In the genomic region with DNA sequence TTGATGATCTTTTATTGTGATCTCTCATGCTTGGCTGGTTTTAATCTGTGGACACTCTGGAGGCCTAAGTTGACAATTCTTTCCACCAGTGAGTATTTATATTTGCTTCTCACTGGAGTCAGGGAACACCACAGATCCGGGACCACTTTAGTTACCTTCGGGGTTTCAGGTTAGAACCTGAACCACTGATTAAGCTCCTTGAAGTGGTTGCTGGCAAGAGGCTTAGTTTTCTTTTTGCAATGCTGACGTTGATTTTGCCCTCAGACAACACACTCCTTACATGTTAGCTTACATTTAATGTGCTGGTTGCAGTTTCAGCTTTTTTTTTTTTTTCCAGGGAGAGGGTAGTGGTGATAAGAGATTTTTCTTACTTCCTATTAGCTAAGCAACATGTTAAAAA, we compare ENCODE assay signal across 28 cellular contexts.
"Had no signal": no experiment of that assay in that cellular context is flagged by ENCODE, and none has a peak within 500 bp of the region (broad histone marks: within the 10 kb centered on the region; RNA-seq: fewer than 3 reads in every experiment).

No MANE protein-coding gene starts in this region.

- H3K4me2 ChIP-seq: neural progenitor cell, smooth muscle cell had no signal

- H3K27ac Mint-ChIP-seq: dendritic cell treated with granulocyte-macrophage colony-stimulating factor and Interleukin-4, amounts not matched to agents 40 ng/mL and 50 ng/mL, for 4 days; endodermal cell; naive thymus-derived CD4-positive, alpha-beta T cell; nephron; neural progenitor cell; progenitor cell of endocrine pancreas; type B pancreatic cell had no signal

- H3K36me3 ChIP-seq: colonic mucosa, gastrocnemius medialis, neural progenitor cell, right lobe of liver, stomach, tibial artery had no signal

- H3K27ac ChIP-seq: colonic mucosa, epithelial cell of prostate, gastrocnemius medialis, neural progenitor cell, parathyroid adenoma, right lobe of liver, stomach, tibial artery had no signal

- H3K79me2 ChIP-seq: parathyroid adenoma had no signal

- H3K36me3 Mint-ChIP-seq: naive thymus-derived CD4-positive, alpha-beta T cell; neural progenitor cell; type B pancreatic cell had no signal

- H3K4me1 Mint-ChIP-seq: endodermal cell; naive thymus-derived CD4-positive, alpha-beta T cell; nephron had no signal

- H3K4me1 ChIP-seq: colonic mucosa, gastrocnemius medialis, neural progenitor cell, parathyroid adenoma, right lobe of liver, stomach, tibial artery had no signal

- H3K4me3 ChIP-seq: colonic mucosa, gastrocnemius medialis, neural progenitor cell, right lobe of liver, smooth muscle cell, stomach, tibial artery had no signal

- ATAC-seq: esophagus mucosa; gastrocnemius medialis; left lobe of liver; naive thymus-derived CD4-positive, alpha-beta T cell; right lobe of liver had no signal

- DNase-seq: colonic mucosa; effector CD8-positive, alpha-beta T cell; endodermal cell; foreskin fibroblast; gastrocnemius medialis; head of caudate nucleus; kidney; mesendoderm; midbrain; naive thymus-derived CD4-positive, alpha-beta T cell; right lobe of liver; stimulated activated CD4-positive, alpha-beta T cell treated with anti-CD3 and anti-CD28 coated beads, Interleukin-12 subunit alpha, Interleukin-12 subunit beta, amount 100 ng/mL, for 4 hours; stimulated activated CD4-positive, alpha-beta T cell treated with anti-CD3 and anti-CD28 coated beads, Interleukin-1b, Interleukin-23, amount 100 ng/mL, for 48 hours; stimulated activated CD4-positive, alpha-beta T cell treated with anti-CD3 and anti-CD28 coated beads, Interleukin-4, amount 100 ng/mL, for 1 hour; stimulated activated CD8-positive, alpha-beta memory T cell treated with anti-CD3 and anti-CD28 coated beads, Interleukin-4, amount 100 ng/mL, for 48 hours; stimulated activated naive CD4-positive, alpha-beta T cell treated with Interleukin-2 at 50 U/mL for 16 hours; stomach; tibial artery had no signal

- H3K4me3 Mint-ChIP-seq: dendritic cell treated with granulocyte-macrophage colony-stimulating factor and Interleukin-4, amounts not matched to agents 40 ng/mL and 50 ng/mL, for 4 days; endodermal cell; naive thymus-derived CD4-positive, alpha-beta T cell; nephron; neural progenitor cell; type B pancreatic cell had no signal

- H2AFZ ChIP-seq: neural progenitor cell, parathyroid adenoma had no signal

- H3K9ac ChIP-seq: neural progenitor cell, parathyroid adenoma had no signal

- H3K27me3 Mint-ChIP-seq: dendritic cell treated with granulocyte-macrophage colony-stimulating factor and Interleukin-4, amounts not matched to agents 40 ng/mL and 50 ng/mL, for 4 days; progenitor cell of endocrine pancreas had no signal

- H3K9me3 ChIP-seq: colonic mucosa, gastrocnemius medialis, right lobe of liver, stomach, tibial artery had no signal

- H3K27me3 ChIP-seq: colonic mucosa, gastrocnemius medialis, neural progenitor cell, right lobe of liver, stomach, tibial artery had no signal

- H3K9me3 Mint-ChIP-seq: dendritic cell treated with granulocyte-macrophage colony-stimulating factor and Interleukin-4, amounts not matched to agents 40 ng/mL and 50 ng/mL, for 4 days; nephron; type B pancreatic cell had no signal
